Comparison of ENCODE assay signal across 17 cellular contexts in genomic region chr11:1360181-1360834, GRCh38. TPM values are rescaled to one million over a fixed set of nuclear protein-coding genes. Genes with fewer than 3 reads are reported as not detected.
DNase-seq lines count a peak whose midpoint lies in the region; ATAC-seq and TF ChIP-seq lines count a peak whose summit lies in the region.
"Had no signal": no experiment of that assay in that cellular context is flagged by ENCODE, and none has a peak within 500 bp of the region (broad histone marks: within the 10 kb centered on the region; RNA-seq: fewer than 3 reads in every experiment).

No MANE protein-coding gene starts in this region.

- H3F3A ChIP-seq in SK-N-SH (replicated peaks; ENCODE audit: insufficient read depth), result no peaks in the 10 kb centered on the region

- H3K9me3 ChIP-seq in SK-N-SH (no peaks in the 10 kb centered on the region), right atrium auricular region (peaks cover 6 to 13% of the 10 kb centered on the region in 2 donors), upper lobe of right lung (no peaks in the 10 kb centered on the region)

- ATAC-seq in SK-N-SH treated with all-trans-retinoic acid at 6 μM for 48 hours (no peak), Right ventricle myocardium superior (ENCODE audit: poor library complexity) (no peak), upper lobe of right lung (peak; percentile 7)
- ATAC-seq: GM23338, HCT116 had no signal

- H3K4me3 ChIP-seq in SK-N-SH (ENCODE audit: low read depth in 2 of 2, low read length in 1 of 2) (no peak overlapping the region), right atrium auricular region (no peak overlapping the region), upper lobe of right lung (no peak overlapping the region)
- H3K4me3 ChIP-seq: BLaER1, GM23338 had no signal

- no peak for TF ChIP-seq CTCF in SK-N-SH (IDR thresholded peaks at IDR 0.05)
- no peak for TF ChIP-seq CTCF in right atrium auricular region (IDR thresholded peaks at IDR 0.05)
- TF ChIP-seq CTCF in upper lobe of right lung (IDR thresholded peaks at IDR 0.05), result no peak

- DNase-seq in SK-N-SH (peak; percentile 21), Right ventricle myocardium superior (peak; percentile 17), right atrium auricular region (ENCODE audit: low spot score) (no peak), upper lobe of right lung (no peak), NCI-H226 (no peak)
- DNase-seq: Calu3; CD4-positive, alpha-beta memory T cell; COR-L47; DMS153; DND-41; H9 had no signal

- no peaks in the 10 kb centered on the region for H3K79me2 ChIP-seq in SK-N-SH (ENCODE audit: insufficient read depth)

- no peak for TF ChIP-seq EP300 in SK-N-SH (IDR thresholded peaks at IDR 0.05; ENCODE audit: borderline replicate concordance in 1 of 2, low read depth in 1 of 2, low read length in 1 of 2)

- H3K27ac ChIP-seq in SK-N-SH (ENCODE audit: low read depth in 2 of 2, low read length in 1 of 2) (no peak overlapping the region), right atrium auricular region (no peak overlapping the region), upper lobe of right lung (no peak overlapping the region)
- H3K27ac ChIP-seq: 22Rv1, BLaER1, C4-2B had no signal

- H3K36me3 ChIP-seq in SK-N-SH (replicated peaks in 1 of 2; ENCODE audit: control insufficient read depth in 1 of 2, insufficient read depth in 2 of 2, low read length in 1 of 2), result no peaks in the 10 kb centered on the region
- no peaks in the 10 kb centered on the region for H3K36me3 ChIP-seq in right atrium auricular region
- no peaks in the 10 kb centered on the region for H3K36me3 ChIP-seq in upper lobe of right lung
- H3K36me3 ChIP-seq: BLaER1 had no signal

- no peaks in the 10 kb centered on the region for H3K27me3 ChIP-seq in SK-N-SH (ENCODE audit: insufficient read depth)
- no peaks in the 10 kb centered on the region for H3K27me3 ChIP-seq in right atrium auricular region
- no peaks in the 10 kb centered on the region for H3K27me3 ChIP-seq in upper lobe of right lung

- POLR2A ChIA-PET in SK-N-SH (lab: Yijun Ruan, JAX), result no interaction called here

- H2AFZ ChIP-seq in SK-N-SH (ENCODE audit: low read depth), result no peak overlapping the region
- H2AFZ ChIP-seq: GM23338 had no signal

- H3K4me1 ChIP-seq in SK-N-SH (ENCODE audit: control insufficient read depth in 1 of 2, insufficient read depth in 2 of 2, low read depth in 1 of 2, low read length in 1 of 2) (no peaks in the 10 kb centered on the region; a peak in 1 of 4 replicates), right atrium auricular region (no peaks in the 10 kb centered on the region), upper lobe of right lung (no peaks in the 10 kb centered on the region)

- CTCF ChIA-PET in SK-N-SH (lab: Yijun Ruan, JAX), result no interaction called here

- no peak overlapping the region for H3K4me2 ChIP-seq in SK-N-SH
- H3K4me2 ChIP-seq: BLaER1, GM23338 had no signal

- TF ChIP-seq RAD21 in SK-N-SH (IDR thresholded peaks at IDR 0.05; ENCODE audit: low read length), result no peak

- no peak overlapping the region for H3K9ac ChIP-seq in SK-N-SH
- H3K9ac ChIP-seq: BLaER1 had no signal

- no peaks in the 10 kb centered on the region for H4K20me1 ChIP-seq in SK-N-SH (ENCODE audit: insufficient read depth)
- H4K20me1 ChIP-seq: BLaER1 had no signal

- 48% methylated on average over 12 of the region's 20 CpGs for WGBS in SK-N-SH (ENCODE audit: low lambda C conversion rate)

- intact Hi-C loops in Right ventricle myocardium superior (cut with DNase I) (no loop called here), upper lobe of right lung (cut with DNase I) (no loop called here)

- no peaks in the 10 kb centered on the region for H3K9me2 ChIP-seq in SK-N-SH

TF ChIP-seq in SK-N-SH, 30 proteins besides CTCF, POLR2A, EP300 and RAD21 (continues in another document):
- TF ChIP-seq GATA2 (CRISPR knock-in tag; IDR thresholded peaks at IDR 0.05) (no peak), USF1 (IDR thresholded peaks at IDR 0.05; ENCODE audit: borderline replicate concordance, low read depth) (no peak), PBX3 (IDR thresholded peaks at IDR 0.05) (no peak), JUND (IDR thresholded peaks at IDR 0.05) (no peak), ELF1 (IDR thresholded peaks at IDR 0.05) (no peak), CHD2 (IDR thresholded peaks at IDR 0.05; ENCODE audit: low read length, partially characterized antibody) (no peak), FOXM1 (IDR thresholded peaks at IDR 0.05; ENCODE audit: low read depth) (no peak), TAF1 (IDR thresholded peaks at IDR 0.05; ENCODE audit: borderline replicate concordance, low read depth, low read length) (no peak), MAX (IDR thresholded peaks at IDR 0.05; ENCODE audit: low read depth) (no peak), EZH2phosphoT487 (IDR thresholded peaks at IDR 0.05; ENCODE audit: borderline replicate concordance, low read depth) (no peak)

TF ChIP-seq in SK-N-SH treated with all-trans-retinoic acid at 6 μM for 48 hours, 23 proteins besides CTCF, POLR2A, EP300 and RAD21 (continues in another document):
- TF ChIP-seq CSDC2 (CRISPR knock-in tag; IDR thresholded peaks at IDR 0.05), result no peak
- TF ChIP-seq GLIS3 (CRISPR knock-in tag; IDR thresholded peaks at IDR 0.05), result no peak
- no peak for TF ChIP-seq ZNF8 (CRISPR knock-in tag; IDR thresholded peaks at IDR 0.05)
- no peak for TF ChIP-seq ZFP3 (CRISPR knock-in tag; IDR thresholded peaks at IDR 0.05)
- TF ChIP-seq ZFP30 (CRISPR knock-in tag; IDR thresholded peaks at IDR 0.05), result no peak
- no peak for TF ChIP-seq ARNTL (CRISPR knock-in tag; IDR thresholded peaks at IDR 0.05; ENCODE audit: borderline replicate concordance, low read depth)
- no peak for TF ChIP-seq ZNF565 (CRISPR knock-in tag; conservative IDR thresholded peaks at IDR 0.05; ENCODE audit: low read depth)
- no peak for TF ChIP-seq PATZ1 (CRISPR knock-in tag; IDR thresholded peaks at IDR 0.05; ENCODE audit: borderline replicate concordance)
- TF ChIP-seq BACH2 (CRISPR knock-in tag; IDR thresholded peaks at IDR 0.05; ENCODE audit: borderline replicate concordance), result no peak
- TF ChIP-seq ZC3H10 (CRISPR knock-in tag; IDR thresholded peaks at IDR 0.05), result no peak
- TF ChIP-seq POU6F1 (CRISPR knock-in tag; IDR thresholded peaks at IDR 0.05; ENCODE audit: borderline replicate concordance, low read depth), result no peak
- TF ChIP-seq ISL1 (CRISPR knock-in tag; IDR thresholded peaks at IDR 0.05), result no peak
- TF ChIP-seq CREB5 (CRISPR knock-in tag; IDR thresholded peaks at IDR 0.05; ENCODE audit: low read depth), result no peak

RNA-seq across cellular contexts. Expression of gene BRSK2, which starts 29.4 kb away (rescaled TPM):
- 0.64 and 0.80 TPM in 2 replicates for polyA plus RNA-seq in SK-N-SH (2012; rRNA removed)
- polyA plus RNA-seq in SK-N-SH (2012; cell fraction: cytosol; rRNA removed), result 0.26 and 0.68 TPM in 2 replicates
- polyA plus RNA-seq in SK-N-SH (2012; cell fraction: nucleus; rRNA removed), result 1.1 and 3.0 TPM in 2 replicates
- total RNA-seq in Right ventricle myocardium superior, result 0.67 TPM
- total RNA-seq in right atrium auricular region, result under 1 TPM; 0.19 to 0.51 TPM
- 0.26 TPM for total RNA-seq in upper lobe of right lung

RNA-seq across cellular contexts. Expression of gene TOLLIP, which starts 50.9 kb away (rescaled TPM):
- polyA plus RNA-seq in SK-N-SH (2012; rRNA removed), result 42.6 and 55.4 TPM in 2 replicates
- polyA plus RNA-seq in SK-N-SH (2012; cell fraction: cytosol; rRNA removed), result 21.1 and 39.4 TPM in 2 replicates
- polyA plus RNA-seq in SK-N-SH (2012; cell fraction: nucleus; rRNA removed), result 37.6 and 42.4 TPM in 2 replicates
- total RNA-seq in Right ventricle myocardium superior (49.9 TPM), right atrium auricular region (10 to 100 TPM; 29.6 to 41.0 TPM), upper lobe of right lung (71.1 TPM)

Comparison
In these comparisons a context has a peak if more than half of its experiments do, and no peak if none do; other contexts are left out.
1. DNase-seq: peak in SK-N-SH (single experiment) and Right ventricle myocardium superior (single experiment); none in right atrium auricular region (single experiment), upper lobe of right lung (single experiment) and NCI-H226 (single experiment).